Comparison of ENCODE assay signal across 27 cellular contexts in the genomic region with DNA sequence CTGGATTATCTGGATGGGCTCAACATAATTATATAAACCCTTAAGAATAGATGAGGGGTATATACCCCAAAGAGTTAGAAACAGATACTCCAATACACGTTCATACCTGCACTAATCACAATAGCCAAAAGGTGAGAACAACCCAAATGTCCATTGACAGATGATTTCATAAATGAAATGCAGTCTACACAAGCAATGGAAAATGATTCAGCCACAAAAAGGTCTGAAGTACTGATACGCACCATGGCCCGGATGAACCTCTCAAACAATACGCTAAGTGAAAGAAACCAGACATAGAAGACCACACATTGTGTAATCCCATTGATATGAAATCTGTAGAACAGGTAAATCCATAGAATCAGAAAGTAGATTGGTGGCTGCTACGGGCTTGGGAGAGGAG.
"Had no signal": no experiment of that assay in that cellular context is flagged by ENCODE, and none has a peak within 500 bp of the region (broad histone marks: within the 10 kb centered on the region; RNA-seq: fewer than 3 reads in every experiment).

No MANE protein-coding gene starts in this region.

- H3K4me3 ChIP-seq: left ventricle myocardium inferior, lung, psoas muscle, right lobe of liver, smooth muscle cell, suprapubic skin, thoracic aorta, tibial artery, upper lobe of right lung had no signal

- H3K4me3 Mint-ChIP-seq: mesothelial cell of epicardium; naive B cell; nephron; neural crest cell; stimulated activated memory B cell treated with anti-CD40 and anti-IgM and Interleukin-4, amounts not matched to agents 10 μg/mL and 1 μg/mL and 100 μg/mL, for 72 hours had no signal

- H3K36me3 ChIP-seq: left ventricle myocardium inferior, right lobe of liver, suprapubic skin, thoracic aorta, tibial artery, upper lobe of right lung had no signal

- DNase-seq: hippocampal formation; kidney; left ventricle myocardium inferior; mesendoderm; naive B cell; nucleus accumbens; psoas muscle; right lobe of liver; stimulated activated CD4-positive, alpha-beta T cell treated with anti-CD3 and anti-CD28 coated beads, Interleukin-1b, Interleukin-23, amount 100 ng/mL, for 48 hours; stimulated activated CD4-positive, alpha-beta T cell treated with anti-CD3 and anti-CD28 coated beads, Interleukin-2, amount 100 ng/mL, for 48 hours; stimulated activated CD4-positive, alpha-beta T cell treated with anti-CD3 and anti-CD28 coated beads, Interleukin-4, amount 100 ng/mL, for 4 hours; stimulated activated CD8-positive, alpha-beta memory T cell treated with anti-CD3 and anti-CD28 coated beads, Interleukin-4, amount 100 ng/mL, for 48 hours; stimulated activated naive CD4-positive, alpha-beta T cell treated with Interleukin-2 at 50 U/mL for 16 hours; tibial artery; trophoblast cell; upper lobe of right lung had no signal

- H2AFZ ChIP-seq: parathyroid adenoma had no signal

- H3K27ac Mint-ChIP-seq: mesothelial cell of epicardium; nephron; stimulated activated memory B cell treated with anti-CD40 and anti-IgM and Interleukin-4, amounts not matched to agents 10 μg/mL and 1 μg/mL and 100 μg/mL, for 72 hours had no signal

- H3K27ac ChIP-seq: left ventricle myocardium inferior, parathyroid adenoma, psoas muscle, right lobe of liver, suprapubic skin, thoracic aorta, tibial artery, upper lobe of right lung had no signal

- H3K27me3 Mint-ChIP-seq: naive B cell; stimulated activated memory B cell treated with anti-CD40 and anti-IgM and Interleukin-4, amounts not matched to agents 10 μg/mL and 1 μg/mL and 100 μg/mL, for 72 hours had no signal

- H3K36me3 Mint-ChIP-seq: stimulated activated memory B cell treated with anti-CD40 and anti-IgM and Interleukin-4, amounts not matched to agents 10 μg/mL and 1 μg/mL and 100 μg/mL, for 72 hours had no signal

- H3K79me2 ChIP-seq: parathyroid adenoma had no signal

- ATAC-seq: psoas muscle; stimulated activated memory B cell treated with anti-CD40 and anti-IgM and Interleukin-4, amounts not matched to agents 10 μg/mL and 1 μg/mL and 100 μg/mL, for 72 hours; upper lobe of right lung had no signal

- H3K4me1 ChIP-seq: parathyroid adenoma, psoas muscle, right lobe of liver, suprapubic skin, upper lobe of right lung had no signal

- H3K9ac ChIP-seq: parathyroid adenoma had no signal

- H3K9me3 ChIP-seq: psoas muscle, right lobe of liver, suprapubic skin, thoracic aorta, tibial artery, upper lobe of right lung had no signal

- H3K27me3 ChIP-seq: right lobe of liver, suprapubic skin, tibial artery, upper lobe of right lung had no signal

- H3K4me2 ChIP-seq: smooth muscle cell had no signal

- FAIRE-seq: islet of Langerhans, kidney, urothelium cell line had no signal
